ENCODE assay signal across 22 cellular contexts in genomic region chr15:77827860-77828259, GRCh38.
"Had no signal": no experiment of that assay in that cellular context is flagged by ENCODE, and none has a peak within 500 bp of the region (broad histone marks: within the 10 kb centered on the region; RNA-seq: fewer than 3 reads in every experiment).

No MANE protein-coding gene starts in this region.

- DNase-seq: Karpas-422, KG1, MG63, NCI-H1092, NCI-H1105 treated with DMSO at 0.1 percent for 48 hours, NCI-H1417 treated with DMSO at 0.1 percent for 48 hours, NCI-H146, NCI-H1694 treated with DMSO at 0.1 percent for 48 hours, NCI-H1930, NCI-H2081, NCI-H2107, NCI-H2171, NCI-H226, NCI-H446, NCI-H510A, NCI-H524 treated with DMSO at 0.1 percent for 48 hours, NCI-H69, NCI-H774, RPMI8226, SHP77, SK-N-SH had no signal

- H3K9me3 ChIP-seq: MG63, SK-N-SH had no signal

- H3K4me3 ChIP-seq: MG63 had no signal

- H3K9ac ChIP-seq: SK-N-SH had no signal

- H3K4me2 ChIP-seq: SK-N-SH had no signal

- H3K36me3 ChIP-seq: MG63 had no signal

- FAIRE-seq: RCC 7860 had no signal

- H3K27me3 ChIP-seq: MG63 had no signal
